8 cellular contexts compared by ENCODE assay signal in genomic region chr12:89542912-89543592, GRCh38. TPM values are rescaled to one million over a fixed set of nuclear protein-coding genes. Genes with fewer than 3 reads are reported as not detected.
DNase-seq lines count a peak whose midpoint lies in the region; ATAC-seq and TF ChIP-seq lines count a peak whose summit lies in the region.

No MANE protein-coding gene starts in this region.

- H3K23ac ChIP-seq in H9 (ENCODE audit: insufficient read length, low read depth, low read length) (no peak overlapping the region), trophoblast cell (ENCODE audit: low read length) (no peak overlapping the region)

- no peaks in the 10 kb centered on the region for H4K20me1 ChIP-seq in H9 (ENCODE audit: control insufficient read depth, insufficient read depth, insufficient read length)

- peaks cover 17 to 19% of the 10 kb centered on the region in 2 experiments for H3K4me1 Mint-ChIP-seq in H9

- no peak overlapping the region for H3K18ac ChIP-seq in H9 (ENCODE audit: insufficient read length, low read depth, low read length)
- peak overlapping the region; percentile 78 for H3K18ac ChIP-seq in trophoblast cell (ENCODE audit: low read length)

- H3K27me3 ChIP-seq in H9 (ENCODE audit: insufficient read depth, low read length): no peaks in the 10 kb centered on the region
- no peaks in the 10 kb centered on the region for H3K27me3 ChIP-seq in RWPE2 (ENCODE audit: insufficient read depth, poor library complexity, severe bottlenecking)
- no peaks in the 10 kb centered on the region for H3K27me3 ChIP-seq in foreskin keratinocyte
- H3K27me3 ChIP-seq in trophoblast cell (ENCODE audit: insufficient read depth, low read length): no peaks in the 10 kb centered on the region

- H3K27me3 Mint-ChIP-seq in H9 (ENCODE audit: low read depth): peaks cover 4% of the 10 kb centered on the region

- H3K79me1 ChIP-seq in H9 (ENCODE audit: insufficient read depth, low read depth, low read length, poor library complexity, severe bottlenecking) (no peaks in the 10 kb centered on the region), trophoblast cell (ENCODE audit: low read length) (peaks cover 12% of the 10 kb centered on the region)

- H2BK15ac ChIP-seq in H9 (ENCODE audit: low read depth, low read length): no peak overlapping the region

- H3K9me3 ChIP-seq in H9 (ENCODE audit: control insufficient read depth, low read depth, low read length) (no peaks in the 10 kb centered on the region), RWPE2 (ENCODE audit: severe bottlenecking) (no peaks in the 10 kb centered on the region), trophoblast cell (ENCODE audit: insufficient read depth, low read depth, low read length) (no peaks in the 10 kb centered on the region)

- no peak overlapping the region for H4K12ac ChIP-seq in trophoblast cell (ENCODE audit: low read depth, low read length)

- no peak overlapping the region for H2BK5ac ChIP-seq in H9 (ENCODE audit: insufficient read length, low read length)
- no peak overlapping the region for H2BK5ac ChIP-seq in trophoblast cell (ENCODE audit: low read depth, low read length, poor library complexity)

- H3K36me3 ChIP-seq in RWPE2 (ENCODE audit: low read depth) (no peaks in the 10 kb centered on the region), trophoblast cell (ENCODE audit: control insufficient read depth in 1 of 2, insufficient read depth in 2 of 2, low read length in 2 of 2) (no peaks in the 10 kb centered on the region)

- H4K91ac ChIP-seq in H9 (ENCODE audit: insufficient read length, low read depth, low read length): no peak overlapping the region
- H4K91ac ChIP-seq in trophoblast cell (ENCODE audit: low read depth, low read length): peak overlapping the region; percentile 72

- H3K23me2 ChIP-seq in H9 (ENCODE audit: insufficient read length, low read depth, low read length, poor library complexity, severe bottlenecking): no peaks in the 10 kb centered on the region

- no CpG with 5 or more reads among the region's 6 CpGs for WGBS in H9 (ENCODE audit: extremely low coverage, insufficient read length, low lambda C conversion rate)
- WGBS in trophoblast cell (ENCODE audit: extremely low coverage, insufficient coverage, insufficient read length): no CpG with 5 or more reads among the region's 6 CpGs

- no peaks in the 10 kb centered on the region for H3K36me3 Mint-ChIP-seq in H9 (ENCODE audit: insufficient read depth in 1 of 3, low read depth in 3 of 3)

- H3K9ac ChIP-seq in H9 (ENCODE audit: extremely low read depth, insufficient read length, low read length) (no peak overlapping the region), trophoblast cell (ENCODE audit: low read length) (no peak overlapping the region)

- ATAC-seq in RWPE2 (ENCODE audit: low read depth) (peak; percentile 85), foreskin keratinocyte (peak; percentile 85)

- no peak overlapping the region for H2BK120ac ChIP-seq in H9 (ENCODE audit: low read depth, low read length, poor library complexity, severe bottlenecking)
- peak overlapping the region; percentile 47 for H2BK120ac ChIP-seq in trophoblast cell (ENCODE audit: insufficient read depth, low read length, poor library complexity)

- H2BK20ac ChIP-seq in H9 (ENCODE audit: low read depth, low read length, poor library complexity, severe bottlenecking): no peak overlapping the region

- no peak overlapping the region for H3K27ac Mint-ChIP-seq in H9

- DNase-seq in GM04503 (ENCODE audit: low read depth) (peak; percentile 39), H9 (peak; percentile 80), M059J (ENCODE audit: low read depth) (peak; percentile 75), RWPE2 (ENCODE audit: low spot score) (no peak), foreskin keratinocyte (peak; percentile 42 to 71), trophoblast cell (peak; percentile 64 to 93), GM19238 (ENCODE audit: insufficient read length, low spot score) (no peak)
- DNase-seq in activated T-helper 9 cell treated with anti-CD3 and anti-CD28 coated beads, Interleukin-2, amount 50 U/mL, for 16 hours (ENCODE audit: low read depth): peak; percentile 34

- H3K4me2 ChIP-seq in H9 (ENCODE audit: insufficient read depth, insufficient read length, low read length) (no peak overlapping the region), trophoblast cell (ENCODE audit: low read length) (no peak overlapping the region)

- no peak overlapping the region for H2AK5ac ChIP-seq in H9 (ENCODE audit: insufficient read length, low read length)
- no peak overlapping the region for H2AK5ac ChIP-seq in trophoblast cell (ENCODE audit: low read length)

- H2AFZ ChIP-seq in H9 (ENCODE audit: low read length): no peak overlapping the region
- H2AFZ ChIP-seq in trophoblast cell (ENCODE audit: insufficient read depth, low read length, poor library complexity): no peak overlapping the region

- no peak overlapping the region for H3K14ac ChIP-seq in H9 (ENCODE audit: insufficient read depth, low read length)
- H3K14ac ChIP-seq in trophoblast cell (ENCODE audit: low read length): no peak overlapping the region

- H4K8ac ChIP-seq in H9 (replicated peaks; ENCODE audit: insufficient read length, low read depth, low read length) (no peak overlapping the region), trophoblast cell (ENCODE audit: low read depth, low read length) (no peak overlapping the region)

- H4K5ac ChIP-seq in H9 (ENCODE audit: insufficient read length, low read depth, low read length): no peak overlapping the region

- H3K4me1 ChIP-seq in H9 (ENCODE audit: insufficient read depth, low read length) (no peaks in the 10 kb centered on the region), RWPE2 (ENCODE audit: insufficient read depth, poor library complexity, severe bottlenecking) (no peaks in the 10 kb centered on the region), foreskin keratinocyte (no peaks in the 10 kb centered on the region), trophoblast cell (ENCODE audit: control insufficient read depth in 1 of 2, insufficient read depth in 2 of 2, low read length in 2 of 2) (peaks cover 12 to 15% of the 10 kb centered on the region in 2 experiments)

- H3K4me3 ChIP-seq in RWPE2 (ENCODE audit: severe bottlenecking): no peak overlapping the region
- no peak overlapping the region for H3K4me3 ChIP-seq in trophoblast cell (ENCODE audit: low read depth, low read length)

- no peak overlapping the region for H3T11ph ChIP-seq in H9 (ENCODE audit: low read length)

- H3K9me3 Mint-ChIP-seq in H9: no peaks in the 10 kb centered on the region

- H3K79me2 ChIP-seq in H9 (ENCODE audit: insufficient read depth, low read length) (no peaks in the 10 kb centered on the region), trophoblast cell (ENCODE audit: control insufficient read depth, insufficient read depth, low read length, poor library complexity) (no peaks in the 10 kb centered on the region)

- H3K4ac ChIP-seq in H9 (ENCODE audit: low read depth, low read length) (no peak overlapping the region), trophoblast cell (ENCODE audit: low read depth, low read length) (peak overlapping the region; percentile 60)

- H3K56ac ChIP-seq in H9 (ENCODE audit: insufficient read length, low read depth, low read length): no peak overlapping the region

- no peak overlapping the region for H3K27ac ChIP-seq in H9 (ENCODE audit: insufficient read length, low read depth, low read length)
- H3K27ac ChIP-seq in RWPE2 (ENCODE audit: poor library complexity, severe bottlenecking): no peak overlapping the region
- no peak overlapping the region for H3K27ac ChIP-seq in foreskin keratinocyte
- no peak overlapping the region for H3K27ac ChIP-seq in trophoblast cell (ENCODE audit: low read depth, low read length)

- H2BK12ac ChIP-seq in H9 (ENCODE audit: insufficient read length, low read depth, low read length): no peak overlapping the region
- peak overlapping the region; percentile 82 for H2BK12ac ChIP-seq in trophoblast cell (ENCODE audit: low read length)

- TF ChIP-seq CTCF in H9 (conservative IDR thresholded peaks at IDR 0.05) (peak; percentile 92), RWPE2 (IDR thresholded peaks at IDR 0.05; ENCODE audit: poor library complexity, severe bottlenecking) (peak; percentile 95), foreskin keratinocyte (conservative IDR thresholded peaks at IDR 0.05) (peak; percentile 95)

- no peak overlapping the region for H3K4me3 Mint-ChIP-seq in H9

RNA-seq across cellular contexts. Expression of gene POC1B, which starts 17.2 kb away (rescaled TPM):
- total RNA-seq in H9 (2021) (11.6 and 12.5 TPM in 2 replicates), foreskin keratinocyte (16.6 and 16.9 TPM in 2 replicates)
- total RNA-seq in M059J (2014; rRNA removed; shearing (Covaris generic)): 19.4 and 21.7 TPM in 2 replicates
- 5.2 and 6.9 TPM in 2 replicates for polyA plus RNA-seq in foreskin keratinocyte
- polyA plus RNA-seq in trophoblast cell (2013): 9.0 and 9.1 TPM in 2 replicates

RNA-seq across cellular contexts. Expression of gene GALNT4, which starts 18.5 kb away (rescaled TPM):
- 3.1 TPM in 2 replicates for total RNA-seq in H9 (2021)
- total RNA-seq in M059J (2014; rRNA removed; shearing (Covaris generic)): 4.1 and 4.3 TPM in 2 replicates
- total RNA-seq in foreskin keratinocyte: 4.1 and 4.4 TPM in 2 replicates
- polyA plus RNA-seq in foreskin keratinocyte: 0.71 TPM in 1 of 2 replicates, not detected in the other
- polyA plus RNA-seq in trophoblast cell (2013): 1.8 and 1.9 TPM in 2 replicates

Comparison
In these comparisons a context has a peak if more than half of its experiments do, and no peak if none do; other contexts are left out.
1. DNase-seq: peak in GM04503 (single experiment), H9 (single experiment), M059J (single experiment), activated T-helper 9 cell treated with anti-CD3 and anti-CD28 coated beads, Interleukin-2, amount 50 U/mL, for 16 hours (single experiment), foreskin keratinocyte (2 of 2) and trophoblast cell (2 of 2); none in RWPE2 (single experiment) and GM19238 (single experiment).
2. Peak in every context shown above with its lines, with median percentiles within 50 percentile points of each other: CTCF ChIP-seq.